In genomic region chr17:57444632-57445031, GRCh38 we compare ENCODE assay signal across 18 cellular contexts.
DNase-seq lines count a peak whose midpoint lies in the region; ATAC-seq, FAIRE-seq and TF ChIP-seq lines count a peak whose summit lies in the region.
"Had no signal": no experiment of that assay in that cellular context is flagged by ENCODE, and none has a peak within 500 bp of the region (broad histone marks: within the 10 kb centered on the region; RNA-seq: fewer than 3 reads in every experiment).

No MANE protein-coding gene starts in this region.

- H3K27ac Mint-ChIP-seq in Caco-2 (ENCODE audit: unreplicated experiment), result peak overlapping the region; percentile 48
- H3K27ac Mint-ChIP-seq: WTC11 had no signal

- no peak for TF ChIP-seq EP300 in A549 (IDR thresholded peaks at IDR 0.05)
- no peak for TF ChIP-seq EP300 in gastroesophageal sphincter (IDR thresholded peaks at IDR 0.05)

- H3K4me3 ChIP-seq in A549 (no peak overlapping the region), Caco-2 (ENCODE audit: low read depth, low read length) (no peak overlapping the region), SJSA1 (no peak overlapping the region), mesodermal cell (ENCODE audit: extremely low read depth, insufficient read depth, low read length, poor library complexity, severe bottlenecking) (no peak overlapping the region), gastroesophageal sphincter (no peak overlapping the region)
- H3K4me3 ChIP-seq: pancreas, spleen had no signal

- DNase-seq in A549 (ENCODE audit: low read depth in 1 of 2, low spot score in 1 of 2) (no peak), Caco-2 (no peak), SJSA1 (ENCODE audit: low read depth in 1 of 2, low spot score in 2 of 2) (no peak), NCI-H510A (lab: John Stamatoyannopoulos, UW) (no peak)
- DNase-seq: activated CD8-positive, alpha-beta memory T cell treated with anti-CD3 and anti-CD28 coated beads, Interleukin-2, amount 50 U/mL, for 48 hours; AML-193; cerebellar nuclear complex; NCI-H1092; pancreas; SK-N-SH; spleen had no signal

- no peaks in the 10 kb centered on the region for H3K27me3 Mint-ChIP-seq in Caco-2 (ENCODE audit: insufficient read depth, unreplicated experiment)

- no TSS peak for BruUV-seq in Caco-2 (replicated peaks; lab: Mats Ljungman, UMichigan)

- ATAC-seq in A549 (peak in 1 of 2 experiments; percentile 5; a peak in 2 of 6 replicates), esophagus mucosa (no peak), GM21737 (IDR thresholded peaks at IDR 0.05; ENCODE audit: unreplicated experiment) (no peak), gastroesophageal sphincter (no peak)
- ATAC-seq: pancreas, WTC11 had no signal

- peak overlapping the region; percentile 55 for H3K4me2 ChIP-seq in A549
- H3K4me2 ChIP-seq: SK-N-SH had no signal

- peaks cover 68% of the 10 kb centered on the region for H3K4me1 ChIP-seq in A549
- peaks cover 39% of the 10 kb centered on the region for H3K4me1 ChIP-seq in Caco-2
- peaks cover 56% of the 10 kb centered on the region for H3K4me1 ChIP-seq in SJSA1 (replicated peaks)
- H3K4me1 ChIP-seq in mesodermal cell (ENCODE audit: control insufficient read depth, insufficient read depth, low read length, poor library complexity, severe bottlenecking), result peaks cover 61% of the 10 kb centered on the region
- H3K4me1 ChIP-seq in gastroesophageal sphincter, result peaks cover 0 to 41% (median 13%) of the 10 kb centered on the region in 3 donors
- H3K4me1 ChIP-seq: pancreas had no signal

- no peak for TF ChIP-seq RAD21 in A549 (conservative IDR thresholded peaks at IDR 0.05 in 1 of 2, IDR thresholded peaks at IDR 0.05 in 1 of 2)

- peaks cover 39% of the 10 kb centered on the region for H3K36me3 Mint-ChIP-seq in Caco-2 (ENCODE audit: insufficient read depth, unreplicated experiment)
- H3K36me3 Mint-ChIP-seq: WTC11 had no signal

- H3K4me1 Mint-ChIP-seq in Caco-2 (ENCODE audit: low read depth, unreplicated experiment), result peaks cover 41% of the 10 kb centered on the region

- TF ChIP-seq POLR2A in A549 (IDR thresholded peaks at IDR 0.05; ENCODE audit: low read length) (no peak), gastroesophageal sphincter (IDR thresholded peaks at IDR 0.05) (no peak)

- intact Hi-C loops in Caco-2 (cut with micrococcal nuclease; ENCODE audit: unreplicated experiment), result loop anchor here (5.0 kb wide), 2 partner anchors 72 to 73 kb away; no protein-coding TSS in a partner anchor

- no peaks in the 10 kb centered on the region for H3K9me3 Mint-ChIP-seq in Caco-2 (ENCODE audit: unreplicated experiment)
- H3K9me3 Mint-ChIP-seq: WTC11 had no signal

- H3K27ac ChIP-seq in A549, result peak overlapping the region; percentile 82 to 85
- peak overlapping the region; percentile 38 for H3K27ac ChIP-seq in SJSA1
- peak overlapping the region; percentile 83 for H3K27ac ChIP-seq in mesodermal cell (ENCODE audit: low read depth, low read length, severe bottlenecking)
- H3K27ac ChIP-seq in gastroesophageal sphincter, result no peak overlapping the region
- H3K27ac ChIP-seq: pancreas had no signal

- H3K27me3 ChIP-seq in Caco-2 (replicated peaks; ENCODE audit: control insufficient read depth, insufficient read depth, low read length) (no peaks in the 10 kb centered on the region), SJSA1 (replicated peaks) (no peaks in the 10 kb centered on the region), gastroesophageal sphincter (no peaks in the 10 kb centered on the region)
- H3K27me3 ChIP-seq: pancreas, spleen had no signal

- CTCF ChIA-PET in A549 (lab: Yijun Ruan, JAX) (interaction anchor here (0.6 to 6.1 kb wide), 9 partner anchors 9 to 389 kb away, joined by 3 to 60 read pairs (median 4); no protein-coding TSS in a partner anchor), Caco-2 (lab: Charles Lee) (no interaction called here)

- H3K4me3 Mint-ChIP-seq in Caco-2 (ENCODE audit: unreplicated experiment), result no peak overlapping the region
- H3K4me3 Mint-ChIP-seq: WTC11 had no signal

- peaks cover 3% of the 10 kb centered on the region; the same call in 1 of the 2 replicates for H3K36me3 ChIP-seq in Caco-2 (ENCODE audit: control insufficient read depth, insufficient read depth, low read length)
- H3K36me3 ChIP-seq in SJSA1, result peaks cover 9% of the 10 kb centered on the region; the same call in 1 of the 2 replicates
- H3K36me3 ChIP-seq in mesodermal cell (ENCODE audit: control insufficient read depth, insufficient read depth, low read length), result peaks cover 21% of the 10 kb centered on the region
- no peaks in the 10 kb centered on the region for H3K36me3 ChIP-seq in gastroesophageal sphincter
- H3K36me3 ChIP-seq: pancreas, spleen had no signal

- no peaks in the 10 kb centered on the region for H3K9me3 ChIP-seq in A549
- H3K9me3 ChIP-seq in Caco-2, result no peaks in the 10 kb centered on the region
- H3K9me3 ChIP-seq in SJSA1 (replicated peaks), result no peaks in the 10 kb centered on the region
- no peaks in the 10 kb centered on the region for H3K9me3 ChIP-seq in mesodermal cell (ENCODE audit: control insufficient read depth, low read length)
- H3K9me3 ChIP-seq in gastroesophageal sphincter, result no peaks in the 10 kb centered on the region
- H3K9me3 ChIP-seq: pancreas, SK-N-SH, spleen had no signal

- POLR2A ChIA-PET in A549 (lab: Yijun Ruan, JAX) (interaction anchor here (0.6 kb wide), 1 partner anchor 113 kb away, joined by 5 read pairs; no protein-coding TSS in a partner anchor), Caco-2 (lab: Charles Lee) (interaction anchor here (0.6 to 0.7 kb wide), 2 partner anchors 40 to 112 kb away, joined by 3 to 8 read pairs; no protein-coding TSS in a partner anchor)

- TF ChIP-seq CTCF in A549 (IDR thresholded peaks at IDR 0.05) (no peak), Caco-2 (IDR thresholded peaks at IDR 0.05; ENCODE audit: insufficient read depth in 1 of 2, low read depth in 1 of 2, low read length in 1 of 2, severe bottlenecking in 1 of 2, unreplicated experiment in 1 of 2) (no peak), gastroesophageal sphincter (IDR thresholded peaks at IDR 0.05) (no peak)

- no peak for FAIRE-seq in A549 (lab: Jason Lieb, UNC)
- FAIRE-seq: frontal cortex, H1, pancreas had no signal

- 53% methylated on average over 4 of the region's 4 CpGs for WGBS in A549 (ENCODE audit: missing lambda C conversion rate)
- WGBS in mesodermal cell (ENCODE audit: insufficient coverage in 2 of 2), 2 experiments, result 80 to 86% methylated on average over 1 to 2 of the region's 4 CpGs
- WGBS in gastroesophageal sphincter (ENCODE audit: low coverage in 1 of 2), 2 donors, result 82% methylated on average over 4 of the region's 4 CpGs; no CpG with 5 or more reads in 1 of the 2 donors

TF ChIP-seq in A549, 52 proteins besides CTCF, POLR2A, EP300 and RAD21 (continues in another document):
- TF ChIP-seq EHF (CRISPR knock-in tag; IDR thresholded peaks at IDR 0.05) (no peak), USF2 (IDR thresholded peaks at IDR 0.05) (no peak), REST (IDR thresholded peaks at IDR 0.05) (no peak), ESRRA (IDR thresholded peaks at IDR 0.05; ENCODE audit: borderline replicate concordance, low read length) (no peak), SREBF2 (IDR thresholded peaks at IDR 0.05) (no peak), ZC3H11A (IDR thresholded peaks at IDR 0.05) (no peak), BHLHE40 (IDR thresholded peaks at IDR 0.05; ENCODE audit: low read depth, low read length) (no peak), HOXB13 (CRISPR knock-in tag; IDR thresholded peaks at IDR 0.05; ENCODE audit: low read depth) (no peak), CBX2 (IDR thresholded peaks at IDR 0.05; ENCODE audit: borderline replicate concordance, low read depth) (no peak), E2F6 (IDR thresholded peaks at IDR 0.05; ENCODE audit: borderline replicate concordance, low read depth) (no peak), CBX8 (IDR thresholded peaks at IDR 0.05) (no peak), HDAC2 (IDR thresholded peaks at IDR 0.05) (no peak), CHD4 (IDR thresholded peaks at IDR 0.05; ENCODE audit: borderline replicate concordance) (no peak)

Comparison
In these comparisons a context has a peak if more than half of its experiments do, and no peak if none do; other contexts are left out.
1. H3K27ac ChIP-seq: peak in A549 (2 of 2), SJSA1 (single experiment) and mesodermal cell (single experiment); none in gastroesophageal sphincter (0 of 4).